24 cellular contexts compared by ENCODE assay signal in genomic region chr6:84358581-84358980, GRCh38.
"Had no signal": no experiment of that assay in that cellular context is flagged by ENCODE, and none has a peak within 500 bp of the region (broad histone marks: within the 10 kb centered on the region; RNA-seq: fewer than 3 reads in every experiment).

No MANE protein-coding gene starts in this region.

- H3K27me3 ChIP-seq: body of pancreas, colonic mucosa, esophagus squamous epithelium had no signal

- H3K4me3 ChIP-seq: body of pancreas, cardiac muscle cell, colonic mucosa, esophagus squamous epithelium had no signal

- H3K4me1 ChIP-seq: body of pancreas, colonic mucosa, esophagus squamous epithelium had no signal

- DNase-seq: activated B cell treated with CpG ODN at 0.5 μM for 24 hours; activated CD4-positive, alpha-beta T cell treated with anti-CD3 and anti-CD28 coated beads for 48 hours; activated CD4-positive, alpha-beta T cell treated with anti-CD3 and anti-CD28 coated beads, Interleukin-2, amount 50 U/mL, for 1 hour; activated CD4-positive, alpha-beta T cell treated with anti-CD3 and anti-CD28 coated beads, Interleukin-2, amount 50 U/mL, for 48 hours; activated CD8-positive, alpha-beta memory T cell treated with anti-CD3 and anti-CD28 coated beads for 24 hours; activated CD8-positive, alpha-beta T cell treated with anti-CD3 and anti-CD28 coated beads for 36 hours; activated effector memory CD4-positive, alpha-beta T cell treated with Interleukin-2 at 50 U/mL for 16 hours; activated gamma-delta T cell treated with Interleukin-2 at 50 U/mL for 16 hours; activated naive CD4-positive, alpha-beta T cell treated with anti-CD3 and anti-CD28 coated beads, Interleukin-2, amount 50 U/mL, for 16 hours; activated naive CD4-positive, alpha-beta T cell treated with Interleukin-2 at 50 U/mL for 16 hours; activated T-cell treated with anti-CD3 and anti-CD28 coated beads, Interleukin-2, amount 50 U/mL, for 4 hours; amniotic stem cell; anterior cingulate cortex; body of pancreas; central memory CD4-positive, alpha-beta T cell; cerebellar nuclear complex; colonic mucosa; effector CD8-positive, alpha-beta T cell; esophagus squamous epithelium; head of caudate nucleus; T-helper 2 cell; WERI-Rb-1 had no signal

- H3K9me3 ChIP-seq: body of pancreas, colonic mucosa, esophagus squamous epithelium had no signal

- H3K36me3 ChIP-seq: cardiac muscle cell, colonic mucosa, esophagus squamous epithelium, WERI-Rb-1 had no signal

- H3K27ac ChIP-seq: body of pancreas, cardiac muscle cell, colonic mucosa, epithelial cell of prostate, esophagus squamous epithelium, WERI-Rb-1 had no signal
